Comparison of ENCODE assay signal across 11 cellular contexts in genomic region chr4:159283697-159284492, GRCh38.
A peak's percentile ranks its signal among the peaks of the same experiment; 100 is the strongest.
DNase-seq lines count a peak whose midpoint lies in the region; ATAC-seq and TF ChIP-seq lines count a peak whose summit lies in the region.
"Had no signal": no experiment of that assay in that cellular context is flagged by ENCODE, and none has a peak within 500 bp of the region (broad histone marks: within the 10 kb centered on the region; RNA-seq: fewer than 3 reads in every experiment).

No MANE protein-coding gene starts in this region.

- H3K27ac ChIP-seq in osteoblast (ENCODE audit: low read depth, low read length) = peak overlapping the region; percentile 34
- H3K27ac ChIP-seq: psoas muscle had no signal

- H3K36me3 ChIP-seq in osteoblast (ENCODE audit: insufficient read depth, low read length) = no peaks in the 10 kb centered on the region

- TF ChIP-seq CTCF in fibroblast of pulmonary artery (IDR thresholded peaks at IDR 0.05; ENCODE audit: low read length, missing control alignments) = no peak
- TF ChIP-seq CTCF in osteoblast (IDR thresholded peaks at IDR 0.05; ENCODE audit: extremely low read depth, low read depth, low read length) = no peak

- H3K9me3 ChIP-seq in osteoblast (ENCODE audit: low read depth, low read length) = no peaks in the 10 kb centered on the region
- H3K9me3 ChIP-seq: psoas muscle had no signal

- peak overlapping the region; percentile 60 for H3K4me2 ChIP-seq in osteoblast (ENCODE audit: insufficient read depth, low read length)

- peaks cover 23% of the 10 kb centered on the region for H3K4me1 ChIP-seq in osteoblast (ENCODE audit: insufficient read depth, low read length)

- DNase-seq in ELR (ENCODE audit: low read depth) (peak; percentile 90), RPMI7951 (ENCODE audit: low read depth) (peak; percentile 47), fibroblast of pulmonary artery (ENCODE audit: low read depth) (peak; percentile 83), osteoblast (ENCODE audit: insufficient read length, low spot score, missing footprints) (no peak), NCI-H510A (lab: John Stamatoyannopoulos, UW) (no peak), SKM-1 treated with dmso at 0.1 percent for 144 hours (lab: John Stamatoyannopoulos, UW; ENCODE audit: unreplicated experiment) (no peak)
- DNase-seq in activated CD4-positive, alpha-beta T cell treated with anti-CD3 and anti-CD28 coated beads, Interleukin-2, amount 50 U/mL, for 48 hours = no peak
- DNase-seq: GDM1, psoas muscle had no signal

- ATAC-seq in HG02870 (IDR thresholded peaks at IDR 0.05; ENCODE audit: unreplicated experiment) = no peak
- ATAC-seq: activated naive CD4-positive, alpha-beta T cell treated with anti-CD3 and anti-CD28 coated beads, Interleukin-2, amount 50 U/mL, for 72 hours; psoas muscle had no signal

- H3K4me3 ChIP-seq in fibroblast of pulmonary artery (replicated peaks; ENCODE audit: low read depth, low read length) = no peak overlapping the region
- H3K4me3 ChIP-seq in osteoblast (ENCODE audit: insufficient read depth, low read length) = no peak overlapping the region
- H3K4me3 ChIP-seq: psoas muscle had no signal

- no peaks in the 10 kb centered on the region for H4K20me1 ChIP-seq in osteoblast (ENCODE audit: insufficient read depth, low read length)

- H3K27me3 ChIP-seq in osteoblast (ENCODE audit: insufficient read depth, low read length) = no peaks in the 10 kb centered on the region

- H2AFZ ChIP-seq in osteoblast (ENCODE audit: low read length) = no peak overlapping the region

- peaks cover 2% of the 10 kb centered on the region for H3K79me2 ChIP-seq in osteoblast (ENCODE audit: insufficient read depth, low read length)

Comparison
In these comparisons a context has a peak if more than half of its experiments do, and no peak if none do; other contexts are left out.
1. DNase-seq: peak in ELR (single experiment), RPMI7951 (single experiment) and fibroblast of pulmonary artery (single experiment); none in osteoblast (single experiment), activated CD4-positive, alpha-beta T cell treated with anti-CD3 and anti-CD28 coated beads, Interleukin-2, amount 50 U/mL, for 48 hours (0 of 2), NCI-H510A (single experiment) and SKM-1 treated with dmso at 0.1 percent for 144 hours (single experiment).